Comparison of ENCODE assay signal across 25 cellular contexts in genomic region chrX:33149580-33149979, GRCh38.
"Had no signal": no experiment of that assay in that cellular context is flagged by ENCODE, and none has a peak within 500 bp of the region (broad histone marks: within the 10 kb centered on the region; RNA-seq: fewer than 3 reads in every experiment).

No MANE protein-coding gene starts in this region.

- H3K9me3 ChIP-seq: ascending aorta, breast epithelium, gastroesophageal sphincter had no signal

- H3K36me3 ChIP-seq: ascending aorta, breast epithelium, cardiac muscle cell, gastroesophageal sphincter, WERI-Rb-1 had no signal

- H3K4me3 ChIP-seq: ascending aorta, breast epithelium, cardiac muscle cell, coronary artery, dorsolateral prefrontal cortex, gastroesophageal sphincter had no signal

- H3K4me1 ChIP-seq: ascending aorta, breast epithelium, foreskin keratinocyte, gastroesophageal sphincter had no signal

- DNase-seq: activated B cell treated with CpG ODN at 0.5 μM for 24 hours; activated CD4-positive, alpha-beta T cell treated with anti-CD3 and anti-CD28 coated beads for 48 hours; activated CD4-positive, alpha-beta T cell treated with anti-CD3 and anti-CD28 coated beads, Interleukin-2, amount 50 U/mL, for 1 hour; activated CD4-positive, alpha-beta T cell treated with anti-CD3 and anti-CD28 coated beads, Interleukin-2, amount 50 U/mL, for 48 hours; activated CD8-positive, alpha-beta memory T cell treated with anti-CD3 and anti-CD28 coated beads for 24 hours; activated CD8-positive, alpha-beta T cell treated with anti-CD3 and anti-CD28 coated beads for 36 hours; activated effector memory CD4-positive, alpha-beta T cell treated with anti-CD3 and anti-CD28 coated beads, Interleukin-2, amount 50 U/mL, for 16 hours; activated naive CD4-positive, alpha-beta T cell treated with anti-CD3 and anti-CD28 coated beads, Interleukin-2, amount 10 ng/mL, durations not matched to agents 7 days and 5 days; activated naive CD8-positive, alpha-beta T cell treated with anti-CD3 and anti-CD28 coated beads, Interleukin-2, amount 10 ng/mL, durations not matched to agents 7 days and 5 days; activated T-cell treated with anti-CD3 and anti-CD28 coated beads, Interleukin-2, amount 50 U/mL, for 4 hours; central memory CD4-positive, alpha-beta T cell; cerebellar nuclear complex; dorsolateral prefrontal cortex; effector memory CD4-positive, alpha-beta T cell; endodermal cell; foreskin keratinocyte; T-helper 1 cell; T-helper 17 cell; T1000; WERI-Rb-1 had no signal

- H3K27ac ChIP-seq: ascending aorta, breast epithelium, cardiac muscle cell, coronary artery, dorsolateral prefrontal cortex, foreskin keratinocyte, gastroesophageal sphincter, WERI-Rb-1 had no signal

- H3K27me3 ChIP-seq: ascending aorta, breast epithelium, cardiac muscle cell, foreskin keratinocyte, gastroesophageal sphincter had no signal
